Comparison of ENCODE assay signal across 15 cellular contexts in genomic region chr5:24789631-24790354, GRCh38.
"Had no signal": no experiment of that assay in that cellular context is flagged by ENCODE, and none has a peak within 500 bp of the region (broad histone marks: within the 10 kb centered on the region; RNA-seq: fewer than 3 reads in every experiment).

No MANE protein-coding gene starts in this region.

- H3K4me1 Mint-ChIP-seq: activated CD4-positive, alpha-beta T cell treated with anti-CD3 and anti-CD28 coated beads, Interleukin-2, amount 10 ng/mL, durations not matched to agents 7 days and 5 days; activated naive CD8-positive, alpha-beta T cell treated with anti-CD3 and anti-CD28 coated beads for 36 hours; nephron progenitor cell had no signal

- H3K27me3 Mint-ChIP-seq: activated CD4-positive, alpha-beta T cell treated with anti-CD3 and anti-CD28 coated beads, Interleukin-2, amount 10 ng/mL, durations not matched to agents 7 days and 5 days; activated naive CD8-positive, alpha-beta T cell treated with anti-CD3 and anti-CD28 coated beads for 36 hours; progenitor cell of endocrine pancreas had no signal

- H3K27ac ChIP-seq: tibial nerve, vagina had no signal

- DNase-seq: activated CD4-positive, alpha-beta T cell treated with anti-CD3 and anti-CD28 coated beads, Interleukin-2, amount 10 ng/mL, durations not matched to agents 7 days and 5 days; activated naive CD8-positive, alpha-beta T cell treated with anti-CD3 and anti-CD28 coated beads for 36 hours; aorta; hippocampal formation; left ventricle myocardium superior; nephron progenitor cell; right cardiac atrium; stimulated activated CD4-positive, alpha-beta T cell treated with anti-CD3 and anti-CD28 coated beads, Interleukin-4, amount 100 ng/mL, for 24 hours; stimulated activated naive CD4-positive, alpha-beta T cell had no signal

- H3K36me3 Mint-ChIP-seq: activated naive CD8-positive, alpha-beta T cell treated with anti-CD3 and anti-CD28 coated beads for 36 hours; WTC11 had no signal

- H3K9me3 Mint-ChIP-seq: nephron progenitor cell had no signal

- H3K27me3 ChIP-seq: tibial nerve, vagina had no signal

- H3K4me3 ChIP-seq: skin epidermis, tibial nerve, vagina had no signal

- H3K4me1 ChIP-seq: tibial nerve, vagina had no signal

- H3K36me3 ChIP-seq: tibial nerve, vagina had no signal

- H3K9me3 ChIP-seq: tibial nerve, vagina had no signal

- H3K4me3 Mint-ChIP-seq: activated CD4-positive, alpha-beta T cell treated with anti-CD3 and anti-CD28 coated beads, Interleukin-2, amount 10 ng/mL, durations not matched to agents 7 days and 5 days; activated naive CD8-positive, alpha-beta T cell treated with anti-CD3 and anti-CD28 coated beads for 36 hours; activated T-helper 1 cell treated with anti-CD3 and anti-CD28 coated beads, Interleukin-12 subunit alpha, Interleukin-12 subunit beta, Interleukin-2, Interleukin-4 antibody, amounts not matched to agents 30 ng/mL and 10 ng/mL and 1 ng/mL, durations not matched to agents 14 hours and 24 hours and 36 hours; nephron progenitor cell; WTC11 had no signal

- H3K27ac Mint-ChIP-seq: activated CD4-positive, alpha-beta T cell treated with anti-CD3 and anti-CD28 coated beads, Interleukin-2, amount 10 ng/mL, durations not matched to agents 7 days and 5 days; activated naive CD8-positive, alpha-beta T cell treated with anti-CD3 and anti-CD28 coated beads for 36 hours; activated T-helper 1 cell treated with anti-CD3 and anti-CD28 coated beads, Interleukin-12 subunit alpha, Interleukin-12 subunit beta, Interleukin-2, Interleukin-4 antibody, amounts not matched to agents 30 ng/mL and 10 ng/mL and 1 ng/mL, durations not matched to agents 14 hours and 24 hours and 36 hours; nephron progenitor cell; progenitor cell of endocrine pancreas; WTC11 had no signal

- ATAC-seq: left ventricle myocardium superior, right cardiac atrium, WTC11 had no signal
